In genomic region chr2:119679526-119679837, GRCh38 we compare ENCODE assay signal across 8 cellular contexts. TPM values are rescaled to one million over a fixed set of nuclear protein-coding genes. Genes with fewer than 3 reads are reported as not detected.
DNase-seq lines count a peak whose midpoint lies in the region; ATAC-seq, FAIRE-seq and TF ChIP-seq lines count a peak whose summit lies in the region.

No MANE protein-coding gene starts in this region.

- no peak for FAIRE-seq in D721Med (lab: Jason Lieb, UNC)

- no peaks in the 10 kb centered on the region for H3K9me3 ChIP-seq in CD4-positive, alpha-beta T cell (ENCODE audit: control insufficient read depth, low read length)
- H3K9me3 ChIP-seq in KOPT-K1 (ENCODE audit: insufficient read depth, low read length, poor library complexity, severe bottlenecking): no peaks in the 10 kb centered on the region
- H3K9me3 ChIP-seq in ectodermal cell (ENCODE audit: control insufficient read depth, low read length): no peaks in the 10 kb centered on the region

- intact Hi-C loops in CD4-positive, alpha-beta T cell (cut with DNase I, micrococcal nuclease): loop anchor here (2.0 to 10.0 kb wide), 5 partner anchors 79 to 1865 kb away; partner anchors contain the start of genes DDX18 (in 2 of the 2), C2orf76 (in 1 of the 2), CCDC93 (in 1 of the 2) and DBI (in 1 of the 2)

- H3K4me1 Mint-ChIP-seq in CD4-positive, alpha-beta T cell (ENCODE audit: low read depth): peaks cover 46% of the 10 kb centered on the region
- H3K4me1 Mint-ChIP-seq in neural crest cell: peaks cover 46% of the 10 kb centered on the region

- no peak for DNase-seq in CD4-positive, alpha-beta T cell
- DNase-seq in neural crest cell (ENCODE audit: low read depth, low spot score) (no peak), dedifferentiated amniotic fluid mesenchymal stem cell (ENCODE audit: extremely low spot score) (no peak), D721Med (ENCODE audit: insufficient read length, low spot score) (no peak)

- peaks cover 49% of the 10 kb centered on the region for H3K36me3 Mint-ChIP-seq in CD4-positive, alpha-beta T cell (ENCODE audit: low read depth)
- H3K36me3 Mint-ChIP-seq in neural crest cell (ENCODE audit: low read depth): peaks cover 6% of the 10 kb centered on the region

- peak overlapping the region; percentile 82 for H3K4me3 Mint-ChIP-seq in CD4-positive, alpha-beta T cell
- peak overlapping the region; percentile 90 for H3K4me3 Mint-ChIP-seq in neural crest cell

- CTCF ChIA-PET in CD4-positive, alpha-beta T cell (lab: Charles Lee): interaction anchor here (1.3 kb wide), 1 partner anchor 23 kb away, joined by 3 read pairs; no protein-coding TSS in a partner anchor

- peak overlapping the region; percentile 67 for H3K27ac ChIP-seq in CD4-positive, alpha-beta T cell (ENCODE audit: low read depth, low read length)
- H3K27ac ChIP-seq in KOPT-K1 (ENCODE audit: low read depth, low read length, poor library complexity, severe bottlenecking): peak overlapping the region; percentile 59
- H3K27ac ChIP-seq in ectodermal cell (ENCODE audit: insufficient read depth, low read depth, low read length, poor library complexity, severe bottlenecking): no peak overlapping the region

- H3K4me3 ChIP-seq in ectodermal cell (ENCODE audit: insufficient read depth, low read depth, low read length): peak overlapping the region; percentile 83

- 7 to 9% methylated on average over 9 of the region's 9 CpGs for WGBS in ectodermal cell, 2 experiments

- no peaks in the 10 kb centered on the region for H3K27me3 ChIP-seq in CD4-positive, alpha-beta T cell (ENCODE audit: control insufficient read depth, insufficient read depth, low read length)
- H3K27me3 ChIP-seq in ectodermal cell (ENCODE audit: control insufficient read depth, insufficient read depth, low read length, poor library complexity, severe bottlenecking): no peaks in the 10 kb centered on the region

- peaks cover 8% of the 10 kb centered on the region for H3K4me1 ChIP-seq in ectodermal cell (ENCODE audit: control insufficient read depth, insufficient read depth, low read length)

- ATAC-seq in CD4-positive, alpha-beta T cell (ENCODE audit: poor library complexity): no peak
- no peak for ATAC-seq in HG03108 (IDR thresholded peaks at IDR 0.05; ENCODE audit: unreplicated experiment)
- ATAC-seq in GM21423 (IDR thresholded peaks at IDR 0.05; ENCODE audit: unreplicated experiment): no peak

- no peaks in the 10 kb centered on the region for H3K9me3 Mint-ChIP-seq in CD4-positive, alpha-beta T cell
- no peaks in the 10 kb centered on the region for H3K9me3 Mint-ChIP-seq in neural crest cell

- peak overlapping the region; percentile 91 for H3K27ac Mint-ChIP-seq in CD4-positive, alpha-beta T cell
- peak overlapping the region; percentile 64 for H3K27ac Mint-ChIP-seq in neural crest cell (ENCODE audit: unreplicated experiment)

- POLR2A ChIA-PET in CD4-positive, alpha-beta T cell (lab: Charles Lee): interaction anchor here (0.6 to 2.6 kb wide), 18 partner anchors 9 to 1865 kb away, joined by 3 to 40 read pairs (median 5); partner anchors contain the start of genes C2orf76, DBI, DDX18 and EPB41L5

- no peaks in the 10 kb centered on the region for H3K27me3 Mint-ChIP-seq in CD4-positive, alpha-beta T cell
- H3K27me3 Mint-ChIP-seq in neural crest cell (ENCODE audit: low read depth): peaks cover 2% of the 10 kb centered on the region

- H3K36me3 ChIP-seq in KOPT-K1 (ENCODE audit: insufficient read depth, low read length): peaks cover 12% of the 10 kb centered on the region
- H3K36me3 ChIP-seq in ectodermal cell (ENCODE audit: control insufficient read depth, insufficient read depth, low read length): peaks cover 4% of the 10 kb centered on the region

- TF ChIP-seq CTCF in CD4-positive, alpha-beta T cell (IDR thresholded peaks at IDR 0.05): no peak
- no peak for TF ChIP-seq CTCF in neural crest cell (conservative IDR thresholded peaks at IDR 0.05)
- no peak for TF ChIP-seq CTCF in D721Med (IDR thresholded peaks at IDR 0.05; ENCODE audit: insufficient read depth, missing control alignments)

RNA-seq across cellular contexts. Expression of gene TMEM177, which starts 0.5 kb away (rescaled TPM):
- total RNA-seq in CD4-positive, alpha-beta T cell: 1 to 10 TPM; 3.6 to 4.0 TPM
- polyA plus RNA-seq in ectodermal cell (2013, experiment 1 of 4): 25.2 TPM
- 22.6 TPM for polyA plus RNA-seq in ectodermal cell (2013, experiment 2 of 4)
- polyA plus RNA-seq in ectodermal cell (2013, experiment 3 of 4): 18.5 TPM
- polyA plus RNA-seq in ectodermal cell (2013, experiment 4 of 4): 19.8 TPM
- 27.7 and 30.9 TPM in 2 replicates for total RNA-seq in neural crest cell
